17 cellular contexts compared by ENCODE assay signal in genomic region chr5:177466861-177467260, GRCh38. TPM values are rescaled to one million over a fixed set of nuclear protein-coding genes. Genes with fewer than 3 reads are reported as not detected.
A peak's percentile ranks its signal among the peaks of the same experiment; 100 is the strongest.
DNase-seq lines count a peak whose midpoint lies in the region; ATAC-seq and TF ChIP-seq lines count a peak whose summit lies in the region.
"Had no signal": no experiment of that assay in that cellular context is flagged by ENCODE, and none has a peak within 500 bp of the region (broad histone marks: within the 10 kb centered on the region; RNA-seq: fewer than 3 reads in every experiment).

No MANE protein-coding gene starts in this region.

- no peaks in the 10 kb centered on the region for H3K9me2 ChIP-seq in SK-N-SH

- no TSS peak for BruUV-seq in Caco-2 (replicated peaks; lab: Mats Ljungman, UMichigan)

- no peak overlapping the region for H3K9ac ChIP-seq in SK-N-SH
- no peak overlapping the region for H3K9ac ChIP-seq in colonic mucosa (ENCODE audit: low read depth in 2 of 2, low read length in 2 of 2)

- ATAC-seq in stimulated activated effector memory CD8-positive, alpha-beta T cell treated with anti-CD3 and anti-CD28 coated beads, Interleukin-12 subunit alpha, Interleukin-12 subunit beta, amount 100 ng/mL, for 72 hours, result no peak
- ATAC-seq: GM12878, HCT116 had no signal

- H3K4me1 Mint-ChIP-seq in Caco-2 (ENCODE audit: low read depth, unreplicated experiment) (peaks cover 24% of the 10 kb centered on the region), chondrocyte (ENCODE audit: low read depth) (peaks cover 37% of the 10 kb centered on the region), neural crest cell (peaks cover 31% of the 10 kb centered on the region)
- H3K4me1 Mint-ChIP-seq in stimulated activated effector memory CD8-positive, alpha-beta T cell treated with anti-CD3 and anti-CD28 coated beads, Interleukin-12 subunit alpha, Interleukin-12 subunit beta, amount 100 ng/mL, for 72 hours, result peaks cover 54% of the 10 kb centered on the region

- H3K9me3 ChIP-seq in Caco-2 (no peaks in the 10 kb centered on the region), SK-N-SH (no peaks in the 10 kb centered on the region), colonic mucosa (no peaks in the 10 kb centered on the region)
- H3K9me3 ChIP-seq: BE2C had no signal

- H3K36me3 ChIP-seq in Caco-2 (ENCODE audit: control insufficient read depth, insufficient read depth, low read length) (peaks cover 9% of the 10 kb centered on the region), SK-N-SH (replicated peaks in 1 of 2; ENCODE audit: control insufficient read depth in 1 of 2, insufficient read depth in 2 of 2, low read length in 1 of 2) (peaks cover 47 to 65% of the 10 kb centered on the region in 2 experiments), colonic mucosa (no peaks in the 10 kb centered on the region)

- 99% methylated on average over 24 of the region's 25 CpGs for WGBS in SK-N-SH (ENCODE audit: low lambda C conversion rate)

- no peak overlapping the region for H2AFZ ChIP-seq in SK-N-SH (ENCODE audit: low read depth)

- DNase-seq in Caco-2 (no peak), chondrocyte (ENCODE audit: low spot score) (no peak), neural crest cell (ENCODE audit: low read depth, low spot score) (no peak), SK-N-SH (no peak), colonic mucosa (no peak), SW 1271 (lab: John Stamatoyannopoulos, UW) (no peak), HuH-7.5 (ENCODE audit: low spot score) (no peak)
- no peak for DNase-seq in stimulated activated effector memory CD8-positive, alpha-beta T cell treated with anti-CD3 and anti-CD28 coated beads, Interleukin-12 subunit alpha, Interleukin-12 subunit beta, amount 100 ng/mL, for 72 hours (ENCODE audit: low spot score in 2 of 2)
- DNase-seq: 8988T; BE2C; C1 segment of cervical spinal cord; CD4-positive, alpha-beta T cell; DND-41; EL; H7 had no signal

- H3K36me3 Mint-ChIP-seq in Caco-2 (ENCODE audit: insufficient read depth, unreplicated experiment) (peaks cover 77% of the 10 kb centered on the region), chondrocyte (ENCODE audit: low read depth) (peaks cover 37% of the 10 kb centered on the region), neural crest cell (ENCODE audit: low read depth) (peaks cover 43% of the 10 kb centered on the region)
- peaks cover 62% of the 10 kb centered on the region for H3K36me3 Mint-ChIP-seq in stimulated activated effector memory CD8-positive, alpha-beta T cell treated with anti-CD3 and anti-CD28 coated beads, Interleukin-12 subunit alpha, Interleukin-12 subunit beta, amount 100 ng/mL, for 72 hours

- H3K27ac ChIP-seq in SK-N-SH (ENCODE audit: low read depth in 2 of 2, low read length in 1 of 2) (no peak overlapping the region), colonic mucosa (no peak overlapping the region)

- no peak for TF ChIP-seq EP300 in SK-N-SH (IDR thresholded peaks at IDR 0.05; ENCODE audit: borderline replicate concordance in 1 of 2, low read depth in 1 of 2, low read length in 1 of 2)

- H3K9me3 Mint-ChIP-seq in Caco-2 (ENCODE audit: unreplicated experiment), result no peaks in the 10 kb centered on the region
- peaks cover 5% of the 10 kb centered on the region for H3K9me3 Mint-ChIP-seq in chondrocyte (ENCODE audit: low read depth)
- H3K9me3 Mint-ChIP-seq in neural crest cell, result peaks cover 4% of the 10 kb centered on the region
- H3K9me3 Mint-ChIP-seq in stimulated activated effector memory CD8-positive, alpha-beta T cell treated with anti-CD3 and anti-CD28 coated beads, Interleukin-12 subunit alpha, Interleukin-12 subunit beta, amount 100 ng/mL, for 72 hours, result no peaks in the 10 kb centered on the region
- H3K9me3 Mint-ChIP-seq: CD4-positive, alpha-beta T cell had no signal

- no peak for TF ChIP-seq RAD21 in SK-N-SH (IDR thresholded peaks at IDR 0.05; ENCODE audit: low read length)

- H3K27me3 ChIP-seq in Caco-2 (replicated peaks; ENCODE audit: control insufficient read depth, insufficient read depth, low read length), result no peaks in the 10 kb centered on the region
- H3K27me3 ChIP-seq in SK-N-SH (ENCODE audit: insufficient read depth), result no peaks in the 10 kb centered on the region
- no peaks in the 10 kb centered on the region for H3K27me3 ChIP-seq in colonic mucosa
- H3K27me3 ChIP-seq: BE2C had no signal

- H3K4me2 ChIP-seq in SK-N-SH, result no peak overlapping the region

- CTCF ChIA-PET in Caco-2 (lab: Charles Lee), result no interaction called here
- CTCF ChIA-PET in SK-N-SH (lab: Yijun Ruan, JAX), result interaction anchor here (0.7 to 1.7 kb wide), 4 partner anchors 9 to 63 kb away, joined by 3 to 9 read pairs (median 6); no protein-coding TSS in a partner anchor

- H3K79me2 ChIP-seq in SK-N-SH (ENCODE audit: insufficient read depth), result peaks cover 61% of the 10 kb centered on the region

- H4K20me1 ChIP-seq in SK-N-SH (ENCODE audit: insufficient read depth), result peaks cover 55% of the 10 kb centered on the region

- TF ChIP-seq CTCF in Caco-2 (IDR thresholded peaks at IDR 0.05; ENCODE audit: insufficient read depth in 1 of 2, low read depth in 1 of 2, low read length in 1 of 2, severe bottlenecking in 1 of 2, unreplicated experiment in 1 of 2) (no peak), chondrocyte (IDR thresholded peaks at IDR 0.05) (no peak), neural crest cell (conservative IDR thresholded peaks at IDR 0.05) (no peak), SK-N-SH (IDR thresholded peaks at IDR 0.05) (no peak), colonic mucosa (IDR thresholded peaks at IDR 0.05) (no peak)

- H3K4me1 ChIP-seq in Caco-2 (peaks cover 35% of the 10 kb centered on the region), SK-N-SH (ENCODE audit: control insufficient read depth in 1 of 2, insufficient read depth in 2 of 2, low read depth in 1 of 2, low read length in 1 of 2) (peaks cover 31 to 33% of the 10 kb centered on the region in 2 experiments; a peak in 3 of 4 replicates), colonic mucosa (no peaks in the 10 kb centered on the region)

- H3K4me3 ChIP-seq in Caco-2 (ENCODE audit: low read depth, low read length) (no peak overlapping the region), SK-N-SH (ENCODE audit: low read depth in 2 of 2, low read length in 1 of 2) (no peak overlapping the region), colonic mucosa (no peak overlapping the region)
- H3K4me3 ChIP-seq: GM12878 had no signal

- H3K27ac Mint-ChIP-seq in Caco-2 (ENCODE audit: unreplicated experiment), result peak overlapping the region; percentile 30
- H3K27ac Mint-ChIP-seq in chondrocyte (ENCODE audit: unreplicated experiment), result peak overlapping the region; percentile 45
- H3K27ac Mint-ChIP-seq in neural crest cell (ENCODE audit: unreplicated experiment), result no peak overlapping the region
- H3K27ac Mint-ChIP-seq in stimulated activated effector memory CD8-positive, alpha-beta T cell treated with anti-CD3 and anti-CD28 coated beads, Interleukin-12 subunit alpha, Interleukin-12 subunit beta, amount 100 ng/mL, for 72 hours, result peak overlapping the region; percentile 50
- H3K27ac Mint-ChIP-seq: CD4-positive, alpha-beta T cell had no signal

- H3K4me3 Mint-ChIP-seq in Caco-2 (ENCODE audit: unreplicated experiment), result no peak overlapping the region
- no peak overlapping the region for H3K4me3 Mint-ChIP-seq in chondrocyte (ENCODE audit: unreplicated experiment)
- H3K4me3 Mint-ChIP-seq in neural crest cell, result peak overlapping the region; percentile 47
- no peak overlapping the region for H3K4me3 Mint-ChIP-seq in stimulated activated effector memory CD8-positive, alpha-beta T cell treated with anti-CD3 and anti-CD28 coated beads, Interleukin-12 subunit alpha, Interleukin-12 subunit beta, amount 100 ng/mL, for 72 hours
- H3K4me3 Mint-ChIP-seq: CD4-positive, alpha-beta T cell had no signal

- intact Hi-C loops in Caco-2 (cut with micrococcal nuclease; ENCODE audit: unreplicated experiment), result no loop called here
- intact Hi-C loops in colonic mucosa (cut with DNase I), result no loop called here

- POLR2A ChIA-PET in Caco-2 (lab: Charles Lee) (no interaction called here), SK-N-SH (lab: Yijun Ruan, JAX) (interaction anchor here (0.7 kb wide), 1 partner anchor 13 kb away, joined by 3 read pairs; no protein-coding TSS in a partner anchor)

- H3K27me3 Mint-ChIP-seq in Caco-2 (ENCODE audit: insufficient read depth, unreplicated experiment) (no peaks in the 10 kb centered on the region), chondrocyte (ENCODE audit: low read depth) (no peaks in the 10 kb centered on the region), neural crest cell (ENCODE audit: low read depth) (peaks cover 11% of the 10 kb centered on the region)
- H3K27me3 Mint-ChIP-seq: CD4-positive, alpha-beta T cell had no signal

- peaks cover 25% of the 10 kb centered on the region for H3F3A ChIP-seq in SK-N-SH (replicated peaks; ENCODE audit: insufficient read depth)

RNA-seq across cellular contexts. Expression of gene DBN1, which starts 6.6 kb away (rescaled TPM):
- total RNA-seq in Caco-2 (2022), result 139 and 144 TPM in 2 replicates
- total RNA-seq in chondrocyte, result 207 to 277 TPM (median 274 TPM) in 3 replicates
- 387 and 410 TPM in 2 replicates for total RNA-seq in neural crest cell
- 176 and 244 TPM in 2 replicates for polyA plus RNA-seq in SK-N-SH (2012; rRNA removed)
- polyA plus RNA-seq in SK-N-SH (2012; cell fraction: cytosol; rRNA removed), result 109 and 114 TPM in 2 replicates
- polyA plus RNA-seq in SK-N-SH (2012; cell fraction: nucleus; rRNA removed), result 1,021 and 1,050 TPM in 2 replicates
- 10 to 100 TPM in 1 of 2 donors, 1 to 10 TPM in 1; 9.3 to 18.8 TPM for total RNA-seq in colonic mucosa

RNA-seq across cellular contexts. Expression of gene PRR7, which starts 20.2 kb away (rescaled TPM):
- total RNA-seq in Caco-2 (2022), result 4.7 and 5.7 TPM in 2 replicates
- total RNA-seq in chondrocyte, result 4.8 to 5.5 TPM (median 5.3 TPM) in 3 replicates
- 16.1 and 19.0 TPM in 2 replicates for total RNA-seq in neural crest cell
- 12.5 and 17.1 TPM in 2 replicates for polyA plus RNA-seq in SK-N-SH (2012; rRNA removed)
- polyA plus RNA-seq in SK-N-SH (2012; cell fraction: cytosol; rRNA removed), result 12.6 and 23.0 TPM in 2 replicates
- polyA plus RNA-seq in SK-N-SH (2012; cell fraction: nucleus; rRNA removed), result 29.5 and 41.3 TPM in 2 replicates
- total RNA-seq in colonic mucosa, result 1 to 10 TPM; 3.9 to 5.0 TPM

RNA-seq across cellular contexts. Expression of gene PDLIM7, which starts 30.5 kb away (rescaled TPM):
- total RNA-seq in Caco-2 (2022) (49.1 and 56.8 TPM in 2 replicates), chondrocyte (563 to 633 TPM (median 613 TPM) in 3 replicates), neural crest cell (129 and 147 TPM in 2 replicates), colonic mucosa (10 to 100 TPM; 19.7 to 44.9 TPM)
- polyA plus RNA-seq in SK-N-SH (2012; rRNA removed), result 183 and 206 TPM in 2 replicates
- polyA plus RNA-seq in SK-N-SH (2012; cell fraction: cytosol; rRNA removed), result 60.8 and 101 TPM in 2 replicates
- polyA plus RNA-seq in SK-N-SH (2012; cell fraction: nucleus; rRNA removed), result 702 and 826 TPM in 2 replicates

RNA-seq across cellular contexts. Expression of gene GRK6, which starts 40.4 kb away (rescaled TPM):
- 64.4 and 71.9 TPM in 2 replicates for total RNA-seq in Caco-2 (2022)
- total RNA-seq in chondrocyte, result 19.9 to 26.3 TPM (median 23.8 TPM) in 3 replicates
- 47.4 and 54.9 TPM in 2 replicates for total RNA-seq in neural crest cell
- polyA plus RNA-seq in SK-N-SH (2012; rRNA removed), result 35.9 and 39.5 TPM in 2 replicates
- polyA plus RNA-seq in SK-N-SH (2012; cell fraction: cytosol; rRNA removed), result 28.3 and 36.2 TPM in 2 replicates
- polyA plus RNA-seq in SK-N-SH (2012; cell fraction: nucleus; rRNA removed), result 28.0 and 30.6 TPM in 2 replicates
- total RNA-seq in colonic mucosa, result 10 to 100 TPM; 38.0 to 64.4 TPM

RNA-seq across cellular contexts. Expression of gene DOK3, which starts 42.8 kb away (rescaled TPM):
- total RNA-seq in Caco-2 (2022) (7.9 and 10.1 TPM in 2 replicates), chondrocyte (4.7 to 7.7 TPM (median 7.5 TPM) in 3 replicates), neural crest cell (10.5 and 11.4 TPM in 2 replicates), colonic mucosa (1 to 10 TPM; 4.1 to 8.9 TPM)
- 1.9 and 2.2 TPM in 2 replicates for polyA plus RNA-seq in SK-N-SH (2012; rRNA removed)
- 0.67 and 1.2 TPM in 2 replicates for polyA plus RNA-seq in SK-N-SH (2012; cell fraction: cytosol; rRNA removed)
- 11.8 and 14.3 TPM in 2 replicates for polyA plus RNA-seq in SK-N-SH (2012; cell fraction: nucleus; rRNA removed)
